In genomic region chr12:51885294-51886020, GRCh38 we compare ENCODE assay signal across 9 cellular contexts. TPM values are rescaled to one million over a fixed set of nuclear protein-coding genes. Genes with fewer than 3 reads are reported as not detected.
DNase-seq lines count a peak whose midpoint lies in the region; ATAC-seq, FAIRE-seq and TF ChIP-seq lines count a peak whose summit lies in the region.
"Not testable (repeated sequence)": the region's sequence is repeated elsewhere in the genome, so short reads cannot be mapped to it uniquely, and the experiment has no call there.
"Had no signal": no experiment of that assay in that cellular context is flagged by ENCODE, and none has a peak within 500 bp of the region (broad histone marks: within the 10 kb centered on the region; RNA-seq: fewer than 3 reads in every experiment).

No MANE protein-coding gene starts in this region.

- not testable (repeated sequence) for H3K27me3 ChIP-seq in MM.1S (replicated peaks; ENCODE audit: insufficient read depth, low read length)
- H3K27me3 ChIP-seq in skeletal muscle tissue (ENCODE audit: control insufficient read depth in 3 of 3, insufficient read depth in 3 of 3, low read length in 3 of 3): peaks cover 3 to 14% (median 12%) of the 10 kb centered on the region in 3 donors

- not testable (repeated sequence) for TF ChIP-seq POLR2A in A549 (IDR thresholded peaks at IDR 0.05; ENCODE audit: low read length)

- POLR2A ChIA-PET in A549 (lab: Yijun Ruan, JAX): not testable (repeated sequence)

- not testable (repeated sequence) for H3K79me2 ChIP-seq in MM.1S (ENCODE audit: low read length)

- H3K4me2 ChIP-seq in A549: not testable (repeated sequence)
- peak overlapping the region; percentile 58; the same call in 1 of the 2 replicates for H3K4me2 ChIP-seq in MM.1S (ENCODE audit: low read depth, low read length)

- peak overlapping the region; percentile 80; the same call in 1 of the 2 replicates for H2AFZ ChIP-seq in MM.1S (ENCODE audit: low read length)

- intact Hi-C loops in dendritic cell treated with granulocyte-macrophage colony-stimulating factor and Interleukin-4, amounts not matched to agents 40 ng/mL and 50 ng/mL, for 4 days (cut with micrococcal nuclease): not testable (repeated sequence)

- TF ChIP-seq EP300 in A549 (IDR thresholded peaks at IDR 0.05): not testable (repeated sequence)

- 81% methylated on average over 10 of the region's 10 CpGs for WGBS in A549 (ENCODE audit: missing lambda C conversion rate)

- TF ChIP-seq RAD21 in A549 (conservative IDR thresholded peaks at IDR 0.05 in 1 of 2, IDR thresholded peaks at IDR 0.05 in 1 of 2): not testable (repeated sequence)

- not testable (repeated sequence) for H3K4me1 ChIP-seq in A549; MM.1S (ENCODE audit: low read length); skeletal muscle tissue (ENCODE audit: control insufficient read depth in 3 of 3, insufficient read depth in 3 of 3, low read length in 3 of 3)

- not testable (repeated sequence) for H3K9me2 ChIP-seq in MM.1S (replicated peaks; ENCODE audit: insufficient read depth, low read length)

- CTCF ChIA-PET in A549 (lab: Yijun Ruan, JAX): interaction anchor here (0.8 to 6.6 kb wide), 8 partner anchors 9 to 466 kb away, joined by 3 to 32 read pairs (median 6); a partner anchor contains a TSS

- not testable (repeated sequence) for DNase-seq in A549 (ENCODE audit: low read depth in 1 of 2, low spot score in 1 of 2); MM.1S; activated T-cell treated with anti-CD3 and anti-CD28 coated beads, Interleukin-2, amount 50 U/mL, for 24 hours; memory B cell (ENCODE audit: low spot score in 2 of 2)

- H3K36me3 Mint-ChIP-seq in activated T-cell treated with anti-CD3 and anti-CD28 coated beads, Interleukin-2, amount 50 U/mL, for 24 hours (ENCODE audit: low read depth); dendritic cell treated with granulocyte-macrophage colony-stimulating factor and Interleukin-4, amounts not matched to agents 40 ng/mL and 50 ng/mL, for 4 days (ENCODE audit: low read depth); memory B cell: not testable (repeated sequence)

- not testable (repeated sequence) for H3F3A ChIP-seq in MM.1S (ENCODE audit: insufficient read depth, low read length)

- peaks cover 18% of the 10 kb centered on the region for H3K4me1 Mint-ChIP-seq in activated T-cell treated with anti-CD3 and anti-CD28 coated beads, Interleukin-2, amount 50 U/mL, for 24 hours (ENCODE audit: low read depth)
- H3K4me1 Mint-ChIP-seq in dendritic cell treated with granulocyte-macrophage colony-stimulating factor and Interleukin-4, amounts not matched to agents 40 ng/mL and 50 ng/mL, for 4 days (ENCODE audit: low read depth): peaks cover 68% of the 10 kb centered on the region
- not testable (repeated sequence) for H3K4me1 Mint-ChIP-seq in memory B cell

- not testable (repeated sequence) for ATAC-seq in A549; memory B cell (ENCODE audit: low read depth)

- H3K4me3 Mint-ChIP-seq in activated T-cell treated with anti-CD3 and anti-CD28 coated beads, Interleukin-2, amount 50 U/mL, for 24 hours; dendritic cell treated with granulocyte-macrophage colony-stimulating factor and Interleukin-4, amounts not matched to agents 40 ng/mL and 50 ng/mL, for 4 days: not testable (repeated sequence)
- peak overlapping the region; percentile 34 for H3K4me3 Mint-ChIP-seq in memory B cell

- not testable (repeated sequence) for TF ChIP-seq CTCF in A549 (IDR thresholded peaks at IDR 0.05); MM.1S (IDR thresholded peaks at IDR 0.05; ENCODE audit: low read length)

- H3K9me3 ChIP-seq in A549; MM.1S (replicated peaks; ENCODE audit: insufficient read depth, low read length); skeletal muscle tissue (ENCODE audit: control insufficient read depth in 3 of 3, low read length in 3 of 3): not testable (repeated sequence)

- not testable (repeated sequence) for FAIRE-seq in A549 (lab: Jason Lieb, UNC)

- H3K27ac ChIP-seq in A549: not testable (repeated sequence)
- peak overlapping the region; percentile 53; the same call in 1 of the 2 replicates for H3K27ac ChIP-seq in MM.1S (ENCODE audit: low read length)
- H3K27ac ChIP-seq in skeletal muscle tissue (ENCODE audit: low read depth, low read length): peak overlapping the region; percentile 36

- H3K9me3 Mint-ChIP-seq in activated T-cell treated with anti-CD3 and anti-CD28 coated beads, Interleukin-2, amount 50 U/mL, for 24 hours; dendritic cell treated with granulocyte-macrophage colony-stimulating factor and Interleukin-4, amounts not matched to agents 40 ng/mL and 50 ng/mL, for 4 days; memory B cell: not testable (repeated sequence)

- not testable (repeated sequence) for H3K9ac ChIP-seq in MM.1S (ENCODE audit: low read length); skeletal muscle tissue (ENCODE audit: low read depth in 1 of 3, low read length in 3 of 3)

- H3K27ac Mint-ChIP-seq in activated T-cell treated with anti-CD3 and anti-CD28 coated beads, Interleukin-2, amount 50 U/mL, for 24 hours: peak overlapping the region; percentile 84
- peak overlapping the region; percentile 70 for H3K27ac Mint-ChIP-seq in dendritic cell treated with granulocyte-macrophage colony-stimulating factor and Interleukin-4, amounts not matched to agents 40 ng/mL and 50 ng/mL, for 4 days
- H3K27ac Mint-ChIP-seq in memory B cell: peak overlapping the region; percentile 49

- H3K4me3 ChIP-seq in A549; skeletal muscle tissue (ENCODE audit: low read length in 3 of 3): not testable (repeated sequence)
- peak overlapping the region; percentile 5; the same call in 1 of the 2 replicates for H3K4me3 ChIP-seq in MM.1S (ENCODE audit: low read length)

- not testable (repeated sequence) for H3K36me3 ChIP-seq in MM.1S (replicated peaks; ENCODE audit: insufficient read depth, low read length); skeletal muscle tissue (ENCODE audit: control insufficient read depth in 3 of 3, insufficient read depth in 3 of 3, low read length in 3 of 3)

- not testable (repeated sequence) for H4K20me1 ChIP-seq in MM.1S (ENCODE audit: insufficient read depth, low read length)

- H3K27me3 Mint-ChIP-seq in activated T-cell treated with anti-CD3 and anti-CD28 coated beads, Interleukin-2, amount 50 U/mL, for 24 hours; memory B cell: not testable (repeated sequence)
- H3K27me3 Mint-ChIP-seq in dendritic cell treated with granulocyte-macrophage colony-stimulating factor and Interleukin-4, amounts not matched to agents 40 ng/mL and 50 ng/mL, for 4 days: peaks cover 11% of the 10 kb centered on the region

TF ChIP-seq in A549, 52 proteins besides CTCF, POLR2A, EP300 and RAD21:
- TF ChIP-seq, protein P1, sequence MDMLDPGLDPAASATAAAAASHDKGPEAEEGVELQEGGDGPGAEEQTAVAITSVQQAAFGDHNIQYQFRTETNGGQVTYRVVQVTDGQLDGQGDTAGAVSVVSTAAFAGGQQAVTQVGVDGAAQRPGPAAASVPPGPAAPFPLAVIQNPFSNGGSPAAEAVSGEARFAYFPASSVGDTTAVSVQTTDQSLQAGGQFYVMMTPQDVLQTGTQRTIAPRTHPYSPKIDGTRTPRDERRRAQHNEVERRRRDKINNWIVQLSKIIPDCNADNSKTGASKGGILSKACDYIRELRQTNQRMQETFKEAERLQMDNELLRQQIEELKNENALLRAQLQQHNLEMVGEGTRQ (IDR thresholded peaks at IDR 0.05): peak; percentile 43; the same call in 1 of the 2 replicates

RNA-seq across cellular contexts. Expression of gene ANKRD33, which starts 2.4 kb away (rescaled TPM):
- polyA plus RNA-seq in A549 (2011; rRNA removed): not detected in 2 replicates
- polyA plus RNA-seq in A549 (2012; cell fraction: cytosol; rRNA removed): not detected in 2 replicates
- not detected in 2 replicates for polyA plus RNA-seq in A549 (2012; cell fraction: nucleus; rRNA removed)
- polyA plus RNA-seq in A549 (2017; fragmentation: RNase III; extraction: RNeasy Plus Mini Kit Qiagen cat#74134 plus additional on column Dnase treatment): not detected in 3 replicates
- polyA minus RNA-seq in A549 (2011; rRNA and poly(A)+ RNA removed): not detected in 2 replicates
- not detected for total RNA-seq in skeletal muscle tissue
- total RNA-seq: activated T-cell treated with anti-CD3 and anti-CD28 coated beads, Interleukin-2, amount 50 U/mL, for 4 hours; foreskin keratinocyte; M059J had no signal
- polyA plus RNA-seq: foreskin keratinocyte had no signal

RNA-seq across cellular contexts. Expression of gene ACVRL1, which starts 21.8 kb away (rescaled TPM):
- 0.03 and 0.22 TPM in 2 replicates for polyA plus RNA-seq in A549 (2011; rRNA removed)
- 0.07 and 0.25 TPM in 2 replicates for polyA plus RNA-seq in A549 (2012; cell fraction: cytosol; rRNA removed)
- 0.36 and 0.42 TPM in 2 replicates for polyA plus RNA-seq in A549 (2012; cell fraction: nucleus; rRNA removed)
- 0.05 TPM in 1 of 3 replicates, not detected in the others for polyA plus RNA-seq in A549 (2017; fragmentation: RNase III; extraction: RNeasy Plus Mini Kit Qiagen cat#74134 plus additional on column Dnase treatment)
- not detected in 2 replicates for polyA minus RNA-seq in A549 (2011; rRNA and poly(A)+ RNA removed)
- total RNA-seq in skeletal muscle tissue: 56.9 TPM
- total RNA-seq: foreskin keratinocyte had no signal

RNA-seq across cellular contexts. Expression of gene FIGNL2, which starts 36.9 kb away (rescaled TPM):
- 0.22 and 0.26 TPM in 2 replicates for polyA plus RNA-seq in A549 (2011; rRNA removed)
- 0.26 and 0.38 TPM in 2 replicates for polyA plus RNA-seq in A549 (2012; cell fraction: cytosol; rRNA removed)
- polyA plus RNA-seq in A549 (2012; cell fraction: nucleus; rRNA removed): 0.71 and 1.2 TPM in 2 replicates
- 0.36 to 0.46 TPM (median 0.38 TPM) in 3 replicates for polyA plus RNA-seq in A549 (2017; fragmentation: RNase III; extraction: RNeasy Plus Mini Kit Qiagen cat#74134 plus additional on column Dnase treatment)
- 1.3 and 1.7 TPM in 2 replicates for polyA minus RNA-seq in A549 (2011; rRNA and poly(A)+ RNA removed)
- 1.0 TPM for total RNA-seq in skeletal muscle tissue
- total RNA-seq: foreskin keratinocyte had no signal
